8 cellular contexts compared by ENCODE assay signal in the genomic region with DNA sequence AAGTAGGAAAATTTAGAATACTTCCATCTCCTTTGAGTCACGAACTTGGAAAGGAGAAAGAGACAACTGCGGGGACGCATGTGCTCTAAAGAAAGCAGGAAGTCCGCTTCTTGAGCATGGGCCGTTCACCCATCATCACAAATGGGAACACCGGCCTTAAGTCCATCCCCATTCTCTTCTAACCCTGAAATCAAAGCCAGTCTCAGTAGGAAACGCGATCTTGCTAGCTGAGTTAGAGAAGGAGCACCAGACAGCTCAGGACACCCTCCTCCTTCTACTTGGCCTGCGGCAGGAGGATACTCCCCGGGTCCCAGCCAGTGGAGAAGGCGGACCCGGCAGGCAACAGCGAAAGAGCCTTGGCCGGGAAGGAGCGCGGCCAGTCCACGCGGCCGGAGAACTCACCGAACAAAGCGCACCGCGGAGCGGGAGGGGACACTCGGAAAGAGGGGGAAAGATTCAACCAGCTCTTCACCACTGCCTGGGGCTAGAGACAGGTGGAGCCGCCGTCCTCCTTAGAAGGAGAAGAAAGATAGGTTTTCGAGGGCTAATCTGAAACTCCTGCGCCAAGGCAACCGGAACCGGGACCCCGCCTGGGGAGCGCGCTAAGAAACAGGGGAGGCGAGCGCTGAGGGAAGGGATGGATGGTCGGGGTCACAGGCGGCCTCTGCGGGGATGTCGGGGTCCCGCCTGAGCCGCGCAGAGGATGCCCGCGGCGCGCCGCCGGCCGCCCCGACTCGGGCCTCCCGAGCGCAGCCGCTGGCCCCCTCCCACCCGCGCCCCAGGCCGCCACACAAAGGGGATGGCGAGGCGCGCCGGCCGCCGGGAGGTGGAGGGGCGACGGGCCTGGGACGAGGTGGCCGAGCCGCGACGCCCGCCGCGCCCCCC. TPM values are rescaled to one million over a fixed set of nuclear protein-coding genes. Genes with fewer than 3 reads are reported as not detected.
DNase-seq lines count a peak whose midpoint lies in the region; ATAC-seq and TF ChIP-seq lines count a peak whose summit lies in the region.

No MANE protein-coding gene starts in this region.

- 0% methylated on average over 44 to 74 of the region's 74 CpGs for WGBS in lung, 2 donors

- H3K4me3 ChIP-seq in dorsolateral prefrontal cortex (peak overlapping the region; percentile 62 to 95 (median 82)), lung (peak overlapping the region; percentile 78)

- H3K36me3 ChIP-seq in lung (ENCODE audit: control insufficient read depth in 2 of 2, insufficient read depth in 2 of 2, low read length in 2 of 2): no peaks in the 10 kb centered on the region

- no peaks in the 10 kb centered on the region for H3K9me3 ChIP-seq in lung (ENCODE audit: control insufficient read depth in 2 of 2, insufficient read depth in 1 of 2, low read length in 1 of 2)

- TF ChIP-seq CTCF in dorsolateral prefrontal cortex (IDR thresholded peaks at IDR 0.05 in 54 of 56, conservative IDR thresholded peaks at IDR 0.05 in 2 of 56; ENCODE audit: low read depth in 1 of 56, partially characterized antibody in 56 of 56) (peak in 3 of 56 donors; percentile 7 to 10 (median 7)), lung (IDR thresholded peaks at IDR 0.05; ENCODE audit: control extremely low read depth, extremely low read depth) (no peak)

- intact Hi-C loops in dorsolateral prefrontal cortex (cut with DNase I): loop anchor here (10.0 kb wide), 5 partner anchors 51 to 861 kb away; a partner anchor contains a TSS

- DNase-seq in SIG-M5 treated with dmso at 0.1 percent for 504 hours (lab: John Stamatoyannopoulos, UW; ENCODE audit: unreplicated experiment) (peak; percentile 64), SIG-M5 (lab: John Stamatoyannopoulos, UW) (no peak), NCI-H1092 (lab: John Stamatoyannopoulos, UW) (peak; percentile 2), dorsolateral prefrontal cortex (peak in 8 of 10 donors; percentile 31 to 64 (median 47)), lung (ENCODE audit: low spot score) (peak; percentile 44)
- peak; percentile 46 for DNase-seq in activated CD4-positive, alpha-beta T cell treated with anti-CD3 and anti-CD28 coated beads for 48 hours
- peak in 2 of 3 donors; percentile 7 to 20 for DNase-seq in stimulated activated CD4-positive, alpha-beta T cell treated with anti-CD3 and anti-CD28 coated beads, TNF-alpha, amount 100 ng/mL, for 48 hours (ENCODE audit: low read depth in 3 of 3)

- H3K4me1 ChIP-seq in lung (ENCODE audit: control insufficient read depth in 2 of 2, insufficient read depth in 2 of 2, low read length in 2 of 2): peaks cover 0 to 2% of the 10 kb centered on the region in 2 donors

- H3K27me3 ChIP-seq in dorsolateral prefrontal cortex (no peaks in the 10 kb centered on the region), lung (ENCODE audit: control insufficient read depth, insufficient read depth) (no peaks in the 10 kb centered on the region)

- ATAC-seq in HG02610 (IDR thresholded peaks at IDR 0.05; ENCODE audit: unreplicated experiment) (peak; percentile 24), lung (ENCODE audit: insufficient read depth, low FRiP score) (no peak)

- H3K27ac ChIP-seq in dorsolateral prefrontal cortex (peak overlapping the region in 56 of 59 donors; percentile 14 to 97 (median 89)), lung (ENCODE audit: low read depth in 1 of 2, low read length in 1 of 2) (peak overlapping the region; percentile 93 to 97)

RNA-seq across cellular contexts. Expression of a gene that starts 0.8 kb away (rescaled TPM):
- 10 to 100 TPM; 23.8 to 95.2 (median 65.4) TPM for total RNA-seq in dorsolateral prefrontal cortex
- 10 to 100 TPM; 17.9 to 87.1 TPM for total RNA-seq in lung
- 1 to 10 TPM; 3.3 to 5.9 TPM for polyA plus RNA-seq in lung
